In genomic region chr3:4314688-4315087, GRCh38 we compare ENCODE assay signal across 14 cellular contexts. TPM values are rescaled to one million over a fixed set of nuclear protein-coding genes. Genes with fewer than 3 reads are reported as not detected.
DNase-seq lines count a peak whose midpoint lies in the region; ATAC-seq, FAIRE-seq and TF ChIP-seq lines count a peak whose summit lies in the region.
"Had no signal": no experiment of that assay in that cellular context is flagged by ENCODE, and none has a peak within 500 bp of the region (broad histone marks: within the 10 kb centered on the region; RNA-seq: fewer than 3 reads in every experiment).

No MANE protein-coding gene starts in this region.

- 78% methylated on average over 4 of the region's 4 CpGs for WGBS in SK-N-SH (ENCODE audit: low lambda C conversion rate)
- 84 to 91% (median 86%) methylated on average over 4 of the region's 4 CpGs for WGBS in small intestine, 3 donors

- peaks cover 9 to 31% of the 10 kb centered on the region in 2 experiments for H3K36me3 ChIP-seq in SK-N-SH (replicated peaks in 1 of 2; ENCODE audit: control insufficient read depth in 1 of 2, insufficient read depth in 2 of 2, low read length in 1 of 2)
- H3K36me3 ChIP-seq in small intestine (ENCODE audit: control insufficient read depth in 2 of 2, insufficient read depth in 2 of 2, low read length in 2 of 2) = peaks cover 2 to 7% of the 10 kb centered on the region in 2 donors
- H3K36me3 ChIP-seq in kidney (ENCODE audit: control insufficient read depth in 1 of 2, insufficient read depth in 2 of 2, low read length in 2 of 2) = peaks cover 0 to 3% of the 10 kb centered on the region in 2 donors

- H3K9ac ChIP-seq in SK-N-SH = no peak overlapping the region
- no peak overlapping the region for H3K9ac ChIP-seq in kidney (ENCODE audit: low read length in 2 of 2)

- TF ChIP-seq RAD21 in SK-N-SH (IDR thresholded peaks at IDR 0.05; ENCODE audit: low read length) = no peak

- DNase-seq in GM12865 (ENCODE audit: low read depth) = no peak
- DNase-seq in SK-N-SH = no peak
- DNase-seq in foreskin fibroblast = peak in 1 of 2 donors; percentile 22
- DNase-seq in small intestine = no peak
- no peak for DNase-seq in kidney
- no peak for DNase-seq in dedifferentiated amniotic fluid mesenchymal stem cell (ENCODE audit: extremely low spot score)
- DNase-seq: activated CD4-positive, alpha-beta T cell treated with anti-CD3 and anti-CD28 coated beads for 1 hour; activated gamma-delta T cell treated with Interleukin-2 at 50 U/mL for 16 hours; hypothalamus; NCI-H345 had no signal

- no peaks in the 10 kb centered on the region for H3K9me2 ChIP-seq in SK-N-SH

- no peaks in the 10 kb centered on the region; the same call in 1 of the 2 replicates for H3K79me2 ChIP-seq in SK-N-SH (ENCODE audit: insufficient read depth)

- no peak for TF ChIP-seq EP300 in SK-N-SH (IDR thresholded peaks at IDR 0.05; ENCODE audit: borderline replicate concordance in 1 of 2, low read depth in 1 of 2, low read length in 1 of 2)

- FAIRE-seq in A204.1 (lab: Jason Lieb, UNC) (peak; percentile 80), small intestine (lab: Jason Lieb, UNC) (no peak), kidney (lab: Jason Lieb, UNC) (no peak)

- CTCF ChIA-PET in SK-N-SH (lab: Yijun Ruan, JAX) = interaction anchor here (1.0 to 1.9 kb wide), 2 partner anchors 9 to 319 kb away, joined by 3 to 15 read pairs; no protein-coding TSS in a partner anchor

- H3K9me3 ChIP-seq in SK-N-SH (no peaks in the 10 kb centered on the region), small intestine (ENCODE audit: control insufficient read depth, low read depth) (no peaks in the 10 kb centered on the region), kidney (ENCODE audit: control insufficient read depth in 1 of 2, low read length in 2 of 2) (no peaks in the 10 kb centered on the region)
- H3K9me3 ChIP-seq: HAP-1, thoracic aorta had no signal

- H2AFZ ChIP-seq in SK-N-SH (ENCODE audit: low read depth) = no peak overlapping the region; the same call in 1 of the 2 replicates

- H3K27ac ChIP-seq in SK-N-SH (ENCODE audit: low read depth in 2 of 2, low read length in 1 of 2) (no peak overlapping the region), small intestine (ENCODE audit: low read depth in 1 of 2, low read length in 1 of 2) (no peak overlapping the region), kidney (ENCODE audit: low read depth in 2 of 2, low read length in 2 of 2) (no peak overlapping the region)
- H3K27ac ChIP-seq: thoracic aorta had no signal

- POLR2A ChIA-PET in SK-N-SH (lab: Yijun Ruan, JAX) = no interaction called here

- no peaks in the 10 kb centered on the region for H4K20me1 ChIP-seq in SK-N-SH (ENCODE audit: insufficient read depth)

- H3K4me1 ChIP-seq in SK-N-SH (ENCODE audit: control insufficient read depth in 1 of 2, insufficient read depth in 2 of 2, low read depth in 1 of 2, low read length in 1 of 2) (no peaks in the 10 kb centered on the region), small intestine (ENCODE audit: control insufficient read depth in 2 of 2, insufficient read depth in 1 of 2, low read depth in 1 of 2, low read length in 1 of 2) (no peaks in the 10 kb centered on the region), kidney (ENCODE audit: control insufficient read depth in 1 of 2, insufficient read depth in 1 of 2, low read depth in 1 of 2, low read length in 2 of 2) (peaks cover 0 to under 1% of the 10 kb centered on the region in 2 donors)

- no peaks in the 10 kb centered on the region for H3F3A ChIP-seq in SK-N-SH (replicated peaks; ENCODE audit: insufficient read depth)

- H3K4me2 ChIP-seq in SK-N-SH = no peak overlapping the region

- H3K27me3 ChIP-seq in SK-N-SH (ENCODE audit: insufficient read depth) = no peaks in the 10 kb centered on the region
- no peaks in the 10 kb centered on the region for H3K27me3 ChIP-seq in small intestine (ENCODE audit: control insufficient read depth in 2 of 2, insufficient read depth in 2 of 2, low read length in 2 of 2)

- ATAC-seq in HG03196 (IDR thresholded peaks at IDR 0.05; ENCODE audit: unreplicated experiment) = no peak

- intact Hi-C loops in kidney (cut with DNase I) = no loop called here

- H3K4me3 ChIP-seq in GM12865 (ENCODE audit: low read depth, low read length) = no peak overlapping the region
- H3K4me3 ChIP-seq in SK-N-SH (ENCODE audit: low read depth in 2 of 2, low read length in 1 of 2) = no peak overlapping the region
- no peak overlapping the region for H3K4me3 ChIP-seq in foreskin fibroblast (ENCODE audit: low read depth in 1 of 2, low read length in 2 of 2)
- H3K4me3 ChIP-seq in small intestine (ENCODE audit: low read depth in 1 of 2, low read length in 2 of 2) = no peak overlapping the region
- H3K4me3 ChIP-seq in kidney (ENCODE audit: low read length in 2 of 2) = no peak overlapping the region
- H3K4me3 ChIP-seq: HAP-1, thoracic aorta had no signal

- TF ChIP-seq CTCF in GM12865 (IDR thresholded peaks at IDR 0.05; ENCODE audit: insufficient read depth, low read depth, low read length, missing control alignments) (peak; percentile 7), SK-N-SH (IDR thresholded peaks at IDR 0.05) (peak; percentile 56), foreskin fibroblast (IDR thresholded peaks at IDR 0.05; ENCODE audit: low read depth, low read length) (peak; percentile 15), kidney (IDR thresholded peaks at IDR 0.05; ENCODE audit: borderline replicate concordance, extremely low read depth, insufficient read depth) (no peak)

TF ChIP-seq in SK-N-SH, 30 proteins besides CTCF, POLR2A, EP300 and RAD21:
- TF ChIP-seq MEF2A (IDR thresholded peaks at IDR 0.05; ENCODE audit: borderline replicate concordance, low read depth) = no peak
- no peak for TF ChIP-seq USF2 (IDR thresholded peaks at IDR 0.05; ENCODE audit: borderline replicate concordance, low read depth, low read length)
- no peak for TF ChIP-seq MAX (IDR thresholded peaks at IDR 0.05; ENCODE audit: low read depth)
- TF ChIP-seq CHD2 (IDR thresholded peaks at IDR 0.05; ENCODE audit: low read length, partially characterized antibody) = no peak

RNA-seq across cellular contexts. Expression of gene SETMAR, which starts 11.5 kb away (rescaled TPM):
- 10.6 and 13.3 TPM in 2 replicates for polyA plus RNA-seq in SK-N-SH (2012; rRNA removed)
- polyA plus RNA-seq in SK-N-SH (2012; cell fraction: cytosol; rRNA removed) = 12.4 and 12.5 TPM in 2 replicates
- polyA plus RNA-seq in SK-N-SH (2012; cell fraction: nucleus; rRNA removed) = 13.4 and 18.9 TPM in 2 replicates
- 10 to 100 TPM in 2 of 3 donors, 1 to 10 TPM in 1; 5.9 to 16.7 (median 12.3) TPM for polyA plus RNA-seq in small intestine
- 16.0 TPM for total RNA-seq in kidney
- 21.4 TPM for polyA plus RNA-seq in kidney (ENCODE audit: insufficient read depth, low read depth, low replicate concordance)
